Comparison of ENCODE assay signal across 23 cellular contexts in the genomic region with DNA sequence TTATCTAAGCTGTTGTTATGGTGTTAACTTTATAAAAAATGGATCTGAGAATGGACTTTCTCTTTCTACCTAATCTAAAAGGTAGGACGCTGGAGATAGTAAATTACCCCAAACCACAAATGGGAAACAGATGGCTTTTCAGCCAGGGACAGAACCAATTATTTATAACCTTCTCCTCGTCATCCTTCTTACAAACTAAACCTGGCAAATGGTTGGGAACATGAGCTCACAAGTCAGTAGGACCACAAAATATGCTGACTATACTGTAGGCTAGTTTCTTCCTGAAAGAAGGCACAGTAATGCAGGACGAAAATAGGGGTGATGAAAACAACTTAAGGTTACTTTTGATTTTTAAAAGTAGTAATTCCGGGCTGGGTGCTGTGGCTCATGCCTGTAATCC. TPM values are rescaled to one million over a fixed set of nuclear protein-coding genes. Genes with fewer than 3 reads are reported as not detected.
DNase-seq lines count a peak whose midpoint lies in the region; ATAC-seq, FAIRE-seq and TF ChIP-seq lines count a peak whose summit lies in the region.
"Had no signal": no experiment of that assay in that cellular context is flagged by ENCODE, and none has a peak within 500 bp of the region (broad histone marks: within the 10 kb centered on the region; RNA-seq: fewer than 3 reads in every experiment).

No MANE protein-coding gene starts in this region.

- no CpG with 5 or more reads among the region's 4 CpGs for WGBS in mesendoderm (ENCODE audit: extremely low coverage, insufficient coverage, low lambda C conversion rate)

- CTCF ChIA-PET in HEK293 (lab: Yijun Ruan, JAX), result interaction anchor here (0.6 to 1.0 kb wide), 3 partner anchors 10 to 1398 kb away, joined by 3 to 5 read pairs (median 3); no protein-coding TSS in a partner anchor

- H3K36me3 Mint-ChIP-seq in nephron progenitor cell (ENCODE audit: low read depth), result no peaks in the 10 kb centered on the region
- H3K36me3 Mint-ChIP-seq: naive B cell had no signal

- peak; percentile 50 for DNase-seq in RPMI7951 (ENCODE audit: low read depth)
- DNase-seq in foreskin keratinocyte, result peak; percentile 18 to 37
- DNase-seq in mesendoderm, result no peak
- DNase-seq in kidney, result no peak
- no peak for DNase-seq in nephron progenitor cell
- DNase-seq: activated CD8-positive, alpha-beta T cell treated with anti-CD3 and anti-CD28 coated beads for 36 hours; activated naive CD4-positive, alpha-beta T cell treated with anti-CD3 and anti-CD28 coated beads, Interleukin-2, amount 50 U/mL, for 16 hours; amniotic stem cell; CD4-positive, alpha-beta T cell; naive B cell; NCI-H146; NCI-H748 treated with DMSO at 0.1 percent for 48 hours; small intestine; stimulated activated naive CD8-positive, alpha-beta T cell treated with anti-CD3 and anti-CD28 coated beads, Interleukin-15, amount 100 ng/mL, for 72 hours had no signal

- peaks cover 18% of the 10 kb centered on the region for H3K9me3 Mint-ChIP-seq in nephron progenitor cell
- H3K9me3 Mint-ChIP-seq: activated CD8-positive, alpha-beta T cell treated with anti-CD3 and anti-CD28 coated beads for 36 hours; activated T-helper 17 cell treated with anti-CD3 and anti-CD28 coated beads, Interleukin-2, amount 50 U/mL, for 72 hours; CD4-positive, alpha-beta T cell; stimulated activated naive CD8-positive, alpha-beta T cell treated with anti-CD3 and anti-CD28 coated beads, Interleukin-15, amount 100 ng/mL, for 72 hours had no signal

- no peak overlapping the region for H3K4me3 Mint-ChIP-seq in nephron progenitor cell
- H3K4me3 Mint-ChIP-seq: activated CD8-positive, alpha-beta T cell treated with anti-CD3 and anti-CD28 coated beads for 36 hours; activated T-helper 17 cell treated with anti-CD3 and anti-CD28 coated beads, Interleukin-2, amount 50 U/mL, for 72 hours; CD4-positive, alpha-beta T cell; naive B cell; stimulated activated naive CD8-positive, alpha-beta T cell treated with anti-CD3 and anti-CD28 coated beads, Interleukin-15, amount 100 ng/mL, for 72 hours had no signal

- no peak overlapping the region for H4K5ac ChIP-seq in mesendoderm (ENCODE audit: low read length)

- no peak overlapping the region for H3K27ac Mint-ChIP-seq in nephron progenitor cell
- H3K27ac Mint-ChIP-seq: activated CD8-positive, alpha-beta T cell treated with anti-CD3 and anti-CD28 coated beads for 36 hours; activated T-helper 17 cell treated with anti-CD3 and anti-CD28 coated beads, Interleukin-2, amount 50 U/mL, for 72 hours; CD4-positive, alpha-beta T cell; naive B cell; stimulated activated naive CD8-positive, alpha-beta T cell treated with anti-CD3 and anti-CD28 coated beads, Interleukin-15, amount 100 ng/mL, for 72 hours had no signal

- H3K27me3 Mint-ChIP-seq in nephron progenitor cell (ENCODE audit: low read depth, poor library complexity), result peaks cover 2% of the 10 kb centered on the region
- H3K27me3 Mint-ChIP-seq: activated T-helper 17 cell treated with anti-CD3 and anti-CD28 coated beads, Interleukin-2, amount 50 U/mL, for 72 hours had no signal

- H3K4me1 Mint-ChIP-seq in nephron progenitor cell, result peaks cover 11% of the 10 kb centered on the region
- H3K4me1 Mint-ChIP-seq: activated T-helper 17 cell treated with anti-CD3 and anti-CD28 coated beads, Interleukin-2, amount 50 U/mL, for 72 hours; stimulated activated naive CD8-positive, alpha-beta T cell treated with anti-CD3 and anti-CD28 coated beads, Interleukin-15, amount 100 ng/mL, for 72 hours had no signal

- TF ChIP-seq CTCF in HEK293 (tag by site-specific recombination; IDR thresholded peaks at IDR 0.05), result no peak
- TF ChIP-seq CTCF in foreskin keratinocyte (conservative IDR thresholded peaks at IDR 0.05), result no peak
- no peak for TF ChIP-seq CTCF in kidney (IDR thresholded peaks at IDR 0.05; ENCODE audit: borderline replicate concordance, extremely low read depth, insufficient read depth)
- TF ChIP-seq CTCF in nephron progenitor cell (IDR thresholded peaks at IDR 0.05), result no peak

- H3K23ac ChIP-seq in mesendoderm (ENCODE audit: low read length), result no peak overlapping the region

- H2AK5ac ChIP-seq in mesendoderm (ENCODE audit: low read length), result no peak overlapping the region

- FAIRE-seq in kidney (lab: Jason Lieb, UNC), result no peak
- FAIRE-seq: frontal cortex, G401.6, small intestine had no signal

- no peak overlapping the region for H3K27ac ChIP-seq in BLaER1 treated with 17β-estradiol and CSF1 and Interleukin-3, amounts not matched to agents 10 nM and 100 nM
- H3K27ac ChIP-seq in HEK293 (ENCODE audit: extremely low read depth, low read depth, low read length), result 0 out of 2 replicates have a peak overlapping the region, but pooled peaks have one; percentile 31
- no peak overlapping the region for H3K27ac ChIP-seq in foreskin keratinocyte
- H3K27ac ChIP-seq in mesendoderm (ENCODE audit: low read depth, low read length), result no peak overlapping the region
- no peak overlapping the region for H3K27ac ChIP-seq in kidney (ENCODE audit: low read depth in 2 of 2, low read length in 2 of 2)
- H3K27ac ChIP-seq: RWPE1, SK-N-MC, vagina had no signal

- peaks cover 24 to 40% (median 32%) of the 10 kb centered on the region in 10 experiments for H3K4me1 ChIP-seq in BLaER1 treated with 17β-estradiol and CSF1 and Interleukin-3, amounts not matched to agents 10 nM and 100 nM
- H3K4me1 ChIP-seq in HEK293 (ENCODE audit: control insufficient read depth, insufficient read depth, low read length) (0 out of 2 replicates have a peak, but pooled peaks cover 5% of the 10 kb centered on the region), foreskin keratinocyte (no peaks in the 10 kb centered on the region), mesendoderm (ENCODE audit: control insufficient read depth, low read depth, low read length) (no peaks in the 10 kb centered on the region), kidney (ENCODE audit: control insufficient read depth in 1 of 2, insufficient read depth in 1 of 2, low read depth in 1 of 2, low read length in 2 of 2) (no peaks in the 10 kb centered on the region)
- H3K4me1 ChIP-seq: vagina had no signal

- H3K79me1 ChIP-seq in mesendoderm (ENCODE audit: low read length), result no peaks in the 10 kb centered on the region

- POLR2A ChIA-PET in HEK293 (lab: Yijun Ruan, JAX), result no interaction called here

- H3K27me3 ChIP-seq in BLaER1 treated with 17β-estradiol and CSF1 and Interleukin-3, amounts not matched to agents 10 nM and 100 nM, result no peaks in the 10 kb centered on the region
- H3K27me3 ChIP-seq in foreskin keratinocyte (no peaks in the 10 kb centered on the region), mesendoderm (ENCODE audit: insufficient read depth, low read length, poor library complexity) (no peaks in the 10 kb centered on the region)
- H3K27me3 ChIP-seq: vagina had no signal

- no peak overlapping the region for H4K8ac ChIP-seq in mesendoderm (ENCODE audit: low read depth, low read length)

- no peak overlapping the region for H3K4me3 ChIP-seq in BLaER1 treated with 17β-estradiol and CSF1 and Interleukin-3, amounts not matched to agents 10 nM and 100 nM
- H3K4me3 ChIP-seq in HEK293 (ENCODE audit: low read depth, low read length), result no peak overlapping the region
- H3K4me3 ChIP-seq in mesendoderm (ENCODE audit: low read length), result no peak overlapping the region
- no peak overlapping the region for H3K4me3 ChIP-seq in kidney (ENCODE audit: low read length in 2 of 2)
- H3K4me3 ChIP-seq: SK-N-MC, vagina had no signal

- H3K9ac ChIP-seq in BLaER1 treated with 17β-estradiol and CSF1 and Interleukin-3, amounts not matched to agents 10 nM and 100 nM, result no peak overlapping the region
- H3K9ac ChIP-seq in mesendoderm (ENCODE audit: low read length) (no peak overlapping the region), kidney (ENCODE audit: low read length in 2 of 2) (no peak overlapping the region)

- H2BK5ac ChIP-seq in mesendoderm (ENCODE audit: low read length), result no peak overlapping the region

- intact Hi-C loops in kidney (cut with DNase I), result no loop called here

- H3K36me3 ChIP-seq in BLaER1 treated with 17β-estradiol and CSF1 and Interleukin-3, amounts not matched to agents 10 nM and 100 nM, result no peaks in the 10 kb centered on the region
- no peaks in the 10 kb centered on the region for H3K36me3 ChIP-seq in HEK293 (ENCODE audit: control insufficient read depth in 2 of 2, insufficient read depth in 1 of 2, low read length in 2 of 2)
- no peaks in the 10 kb centered on the region for H3K36me3 ChIP-seq in mesendoderm (ENCODE audit: control insufficient read depth, insufficient read depth, low read length)
- no peaks in the 10 kb centered on the region for H3K36me3 ChIP-seq in kidney (ENCODE audit: control insufficient read depth in 1 of 2, insufficient read depth in 2 of 2, low read length in 2 of 2)
- H3K36me3 ChIP-seq: vagina had no signal

- no peak overlapping the region for H3K18ac ChIP-seq in mesendoderm (ENCODE audit: low read length)

- no peak overlapping the region for H2BK15ac ChIP-seq in mesendoderm (replicated peaks; ENCODE audit: low read depth)

- no peak overlapping the region for H3K4ac ChIP-seq in mesendoderm (ENCODE audit: low read depth, low read length)

- no peak overlapping the region for H3K56ac ChIP-seq in mesendoderm (ENCODE audit: low read length)

- ATAC-seq in foreskin keratinocyte (no peak), GM19455 (IDR thresholded peaks at IDR 0.05; ENCODE audit: unreplicated experiment) (no peak)
- ATAC-seq: activated CD8-positive, alpha-beta T cell treated with anti-CD3 and anti-CD28 coated beads for 36 hours; activated T-helper 17 cell treated with anti-CD3 and anti-CD28 coated beads, Interleukin-2, amount 50 U/mL, for 72 hours; stimulated activated naive CD8-positive, alpha-beta T cell treated with anti-CD3 and anti-CD28 coated beads, Interleukin-15, amount 100 ng/mL, for 72 hours had no signal

- H3K4me2 ChIP-seq in BLaER1 treated with 17β-estradiol and CSF1 and Interleukin-3, amounts not matched to agents 10 nM and 100 nM, result peak overlapping the region in 8 of 11 experiments; percentile 2 to 41 (median 24); a peak in 10 of 22 replicates
- H3K4me2 ChIP-seq in mesendoderm (ENCODE audit: low read length), result no peak overlapping the region

- no peak overlapping the region for H2BK120ac ChIP-seq in mesendoderm (ENCODE audit: low read depth, low read length)

- peaks cover 0 to 9% (median 0%) of the 10 kb centered on the region in 11 experiments; a peak in 4 of 22 replicates for H4K20me1 ChIP-seq in BLaER1 treated with 17β-estradiol and CSF1 and Interleukin-3, amounts not matched to agents 10 nM and 100 nM

- no peaks in the 10 kb centered on the region for H3K79me2 ChIP-seq in mesendoderm (ENCODE audit: control insufficient read depth, insufficient read depth, low read length)

- peaks cover 5 to 20% (median 14%) of the 10 kb centered on the region in 11 experiments; a peak in 20 of 22 replicates for H3K9me3 ChIP-seq in BLaER1 treated with 17β-estradiol and CSF1 and Interleukin-3, amounts not matched to agents 10 nM and 100 nM (replicated peaks in 1 of 11)
- no peaks in the 10 kb centered on the region for H3K9me3 ChIP-seq in HEK293 (ENCODE audit: control insufficient read depth, insufficient read depth, low read depth, low read length)
- no peaks in the 10 kb centered on the region for H3K9me3 ChIP-seq in kidney (ENCODE audit: control insufficient read depth in 1 of 2, low read length in 2 of 2)
- H3K9me3 ChIP-seq: vagina had no signal

RNA-seq across cellular contexts. Expression of gene ZDBF2, which starts 32.7 kb away (rescaled TPM):
- 9.6 and 10.0 TPM in 2 replicates for total RNA-seq in RPMI7951 (2014; rRNA removed; shearing (Covaris generic))
- 4.0 and 5.2 TPM in 2 replicates for total RNA-seq in foreskin keratinocyte
- 0.31 and 0.33 TPM in 2 replicates for polyA plus RNA-seq in foreskin keratinocyte
- polyA plus RNA-seq in mesendoderm (2013, experiment 1 of 2), result 1.5 TPM
- polyA plus RNA-seq in mesendoderm (2013, experiment 2 of 2), result 1.6 TPM
- 10.5 TPM for total RNA-seq in kidney
- 0.90 TPM for polyA plus RNA-seq in kidney (ENCODE audit: insufficient read depth, low read depth, low replicate concordance)

Comparison
In these comparisons a context has a peak if more than half of its experiments do, and no peak if none do; other contexts are left out.
1. DNase-seq: peak in RPMI7951 (single experiment) and foreskin keratinocyte (2 of 2); none in mesendoderm (single experiment), kidney (single experiment) and nephron progenitor cell (single experiment).